27 cellular contexts compared by ENCODE assay signal in the genomic region with DNA sequence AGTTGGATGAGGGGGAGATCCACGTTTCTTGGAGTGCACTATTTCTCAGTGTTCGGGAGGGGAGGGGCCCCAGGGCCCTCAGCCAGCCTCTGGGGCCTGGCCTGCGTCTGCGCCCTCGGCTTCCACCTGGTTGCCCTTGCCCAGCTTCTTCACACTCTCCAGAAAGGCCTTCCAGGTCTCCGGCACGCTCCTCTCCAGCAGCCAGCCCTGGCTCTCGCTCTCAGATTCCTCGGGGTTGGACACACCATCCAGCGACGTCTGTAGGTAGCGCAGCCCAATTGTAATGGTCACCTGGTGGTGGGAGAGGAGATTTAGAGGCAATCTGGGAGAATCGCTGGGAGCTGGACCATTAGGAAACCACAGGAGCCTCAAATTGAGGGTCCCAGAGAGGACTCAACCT. TPM values are rescaled to one million over a fixed set of nuclear protein-coding genes. Genes with fewer than 3 reads are reported as not detected.
"Had no signal": no experiment of that assay in that cellular context is flagged by ENCODE, and none has a peak within 500 bp of the region (broad histone marks: within the 10 kb centered on the region; RNA-seq: fewer than 3 reads in every experiment).

No MANE protein-coding gene starts in this region.

- H3K27ac ChIP-seq: body of pancreas, cardiac muscle cell, thoracic aorta, upper lobe of left lung had no signal

- H3K4me3 Mint-ChIP-seq: activated CD4-positive, alpha-beta T cell treated with anti-CD3 and anti-CD28 coated beads, Interleukin-2, amount 10 ng/mL, durations not matched to agents 24 days and 14 days; activated CD8-positive, alpha-beta memory T cell treated with anti-CD3 and anti-CD28 coated beads, Interleukin-2, amount 10 ng/mL, durations not matched to agents 7 days and 5 days; activated CD8-positive, alpha-beta T cell treated with anti-CD3 and anti-CD28 coated beads for 36 hours; activated naive CD4-positive, alpha-beta T cell treated with anti-CD3 and anti-CD28 coated beads, Interleukin-2, amount 10 ng/mL, durations not matched to agents 7 days and 5 days; dendritic cell treated with granulocyte-macrophage colony-stimulating factor and Interleukin-4, amounts not matched to agents 40 ng/mL and 50 ng/mL, for 4 days; memory B cell; naive B cell; T-helper 1 cell treated with Interleukin-12 subunit alpha and Interleukin-12 subunit beta and Interleukin-4 antibody, amounts not matched to agents 30 μg/mL and 1 μg/mL, for 36 hours had no signal

- H3K4me2 ChIP-seq: smooth muscle cell had no signal

- H3K27me3 ChIP-seq: body of pancreas, cardiac muscle cell, sigmoid colon, upper lobe of left lung had no signal

- H3K27ac Mint-ChIP-seq: activated CD4-positive, alpha-beta T cell treated with anti-CD3 and anti-CD28 coated beads, Interleukin-2, amount 10 ng/mL, durations not matched to agents 24 days and 14 days; activated CD8-positive, alpha-beta T cell treated with anti-CD3 and anti-CD28 coated beads for 36 hours; dendritic cell treated with granulocyte-macrophage colony-stimulating factor and Interleukin-4, amounts not matched to agents 40 ng/mL and 50 ng/mL, for 4 days; memory B cell had no signal

- H3K27me3 Mint-ChIP-seq: activated CD4-positive, alpha-beta T cell treated with anti-CD3 and anti-CD28 coated beads, Interleukin-2, amount 10 ng/mL, durations not matched to agents 24 days and 14 days; activated CD8-positive, alpha-beta memory T cell treated with anti-CD3 and anti-CD28 coated beads, Interleukin-2, amount 10 ng/mL, durations not matched to agents 7 days and 5 days; activated CD8-positive, alpha-beta T cell treated with anti-CD3 and anti-CD28 coated beads for 36 hours; activated naive CD4-positive, alpha-beta T cell treated with anti-CD3 and anti-CD28 coated beads, Interleukin-2, amount 10 ng/mL, durations not matched to agents 7 days and 5 days; memory B cell; naive B cell had no signal

- H3K4me3 ChIP-seq: body of pancreas, cardiac muscle cell, sigmoid colon, smooth muscle cell, thoracic aorta, upper lobe of left lung had no signal

- DNase-seq: activated CD4-positive, alpha-beta T cell treated with anti-CD3 and anti-CD28 coated beads, Interleukin-2, amount 10 ng/mL, durations not matched to agents 24 days and 14 days; activated CD8-positive, alpha-beta memory T cell treated with anti-CD3 and anti-CD28 coated beads, Interleukin-2, amount 10 ng/mL, durations not matched to agents 7 days and 5 days; activated CD8-positive, alpha-beta T cell treated with anti-CD3 and anti-CD28 coated beads for 36 hours; activated effector memory CD4-positive, alpha-beta T cell treated with anti-CD3 and anti-CD28 coated beads, Interleukin-2, amount 50 U/mL, for 16 hours; activated naive CD4-positive, alpha-beta T cell treated with anti-CD3 and anti-CD28 coated beads, Interleukin-2, amount 10 ng/mL, durations not matched to agents 7 days and 5 days; activated T-cell treated with anti-CD3 and anti-CD28 coated beads for 4 hours; anterior cingulate cortex; body of pancreas; effector CD8-positive, alpha-beta T cell; head of caudate nucleus; hypothalamus; left cardiac atrium; naive B cell; retina; sigmoid colon; stimulated activated CD4-positive, alpha-beta T cell treated with anti-CD3 and anti-CD28 coated beads, Interleukin-15, amount 100 ng/mL, for 24 hours; stimulated activated CD8-positive, alpha-beta memory T cell treated with anti-CD3 and anti-CD28 coated beads, Interleukin-4, amount 100 ng/mL, for 48 hours; stimulated activated naive CD4-positive, alpha-beta T cell treated with Interleukin-2 at 50 U/mL for 16 hours; T1000; upper lobe of left lung had no signal

- H3K9me3 Mint-ChIP-seq: activated CD4-positive, alpha-beta T cell treated with anti-CD3 and anti-CD28 coated beads, Interleukin-2, amount 10 ng/mL, durations not matched to agents 24 days and 14 days; activated CD8-positive, alpha-beta T cell treated with anti-CD3 and anti-CD28 coated beads for 36 hours; activated naive CD4-positive, alpha-beta T cell treated with anti-CD3 and anti-CD28 coated beads, Interleukin-2, amount 10 ng/mL, durations not matched to agents 7 days and 5 days; dendritic cell treated with granulocyte-macrophage colony-stimulating factor and Interleukin-4, amounts not matched to agents 40 ng/mL and 50 ng/mL, for 4 days; memory B cell; naive B cell; T-helper 1 cell treated with Interleukin-12 subunit alpha and Interleukin-12 subunit beta and Interleukin-4 antibody, amounts not matched to agents 30 μg/mL and 1 μg/mL, for 36 hours had no signal

- H3K36me3 Mint-ChIP-seq: memory B cell, naive B cell had no signal

- ATAC-seq: activated CD8-positive, alpha-beta memory T cell treated with anti-CD3 and anti-CD28 coated beads, Interleukin-2, amount 10 ng/mL, durations not matched to agents 7 days and 5 days; activated CD8-positive, alpha-beta T cell treated with anti-CD3 and anti-CD28 coated beads for 36 hours; body of pancreas had no signal

- H3K9me3 ChIP-seq: body of pancreas, sigmoid colon, thoracic aorta, upper lobe of left lung had no signal

RNA-seq across cellular contexts. Expression of a gene that starts 24.2 kb away (rescaled TPM):
- total RNA-seq: activated CD4-positive, alpha-beta T cell treated with anti-CD3 and anti-CD28 coated beads, Interleukin-2, amount 10 ng/mL, durations not matched to agents 24 days and 14 days; activated CD8-positive, alpha-beta T cell treated with anti-CD3 and anti-CD28 coated beads for 36 hours; smooth muscle cell had no signal
- polyA plus RNA-seq: neural cell, smooth muscle cell had no signal
